Comparison of ENCODE assay signal across 8 cellular contexts in genomic region chr9:41234811-41235805, GRCh38. TPM values are rescaled to one million over a fixed set of nuclear protein-coding genes. Genes with fewer than 3 reads are reported as not detected.
DNase-seq lines count a peak whose midpoint lies in the region; ATAC-seq and TF ChIP-seq lines count a peak whose summit lies in the region.
"Not testable (repeated sequence)": the region's sequence is repeated elsewhere in the genome, so short reads cannot be mapped to it uniquely, and the experiment has no call there.

No MANE protein-coding gene starts in this region.

- not testable (repeated sequence) for H3K4me1 ChIP-seq in body of pancreas

- TF ChIP-seq CTCF in CD14-positive monocyte (IDR thresholded peaks at IDR 0.05); body of pancreas (IDR thresholded peaks at IDR 0.05): not testable (repeated sequence)

- H3K27me3 Mint-ChIP-seq in CD14-positive monocyte (ENCODE audit: low read depth in 3 of 3) = not testable (repeated sequence)

- H3K27me3 ChIP-seq in body of pancreas = not testable (repeated sequence)

- H3K9me3 ChIP-seq in body of pancreas = not testable (repeated sequence)

- DNase-seq in CD14-positive monocyte (ENCODE audit: low spot score) = peak; percentile 56
- peak; percentile 16 to 20 for DNase-seq in activated CD4-positive, alpha-beta T cell treated with anti-CD3 and anti-CD28 coated beads, Interleukin-2, amount 50 U/mL, for 4 hours
- peak in 3 of 4 donors; percentile 22 to 30 (median 28) for DNase-seq in body of pancreas
- peak; percentile 60 for DNase-seq in islet precursor cell
- peak; percentile 32 to 42 for DNase-seq in stimulated activated CD4-positive, alpha-beta T cell treated with anti-CD3 and anti-CD28 coated beads, Interleukin-2, amount 100 ng/mL, for 24 hours

- H3K27ac ChIP-seq in body of pancreas = not testable (repeated sequence)

- peak overlapping the region; percentile 51 to 88 for H3K4me3 Mint-ChIP-seq in CD14-positive monocyte

- not testable (repeated sequence) for TF ChIP-seq POLR2A in body of pancreas (IDR thresholded peaks at IDR 0.05)

- not testable (repeated sequence) for H3K4me1 Mint-ChIP-seq in CD14-positive monocyte

- not testable (repeated sequence) for H3K27ac Mint-ChIP-seq in CD14-positive monocyte

- peak; percentile 100 for ATAC-seq in GM18909 (IDR thresholded peaks at IDR 0.05; ENCODE audit: poor library complexity, unreplicated experiment)
- peak; percentile 100 for ATAC-seq in HG02610 (IDR thresholded peaks at IDR 0.05; ENCODE audit: unreplicated experiment)
- ATAC-seq in HG03558 (IDR thresholded peaks at IDR 0.05; ENCODE audit: extremely low read depth, unreplicated experiment) = peak; percentile 100
- ATAC-seq in body of pancreas = not testable (repeated sequence)

- intact Hi-C loops in CD14-positive monocyte (cut with micrococcal nuclease); body of pancreas (cut with DNase I): not testable (repeated sequence)

- not testable (repeated sequence) for H3K4me3 ChIP-seq in body of pancreas

- not testable (repeated sequence) for H3K36me3 ChIP-seq in body of pancreas (replicated peaks in 1 of 2; ENCODE audit: insufficient read depth in 1 of 2, low read depth in 2 of 2)

- 61 to 63% methylated on average over 25 to 35 of the region's 55 CpGs for WGBS in body of pancreas, 2 donors

- H3K36me3 Mint-ChIP-seq in CD14-positive monocyte = not testable (repeated sequence)

- peaks cover 20 to 34% (median 27%) of the 10 kb centered on the region in 7 donors for H3K9me3 Mint-ChIP-seq in CD14-positive monocyte

RNA-seq across cellular contexts. Expression of gene ZNG1F, which starts 46.0 kb away (rescaled TPM):
- polyA plus RNA-seq in CD14-positive monocyte = 1 to 10 TPM; 4.7 to 5.6 TPM
- 10 to 100 TPM in 1 of 2 donors, 1 to 10 TPM in 1; 9.3 to 19.8 TPM for total RNA-seq in body of pancreas
